Comparison of ENCODE assay signal across 17 cellular contexts in the genomic region with DNA sequence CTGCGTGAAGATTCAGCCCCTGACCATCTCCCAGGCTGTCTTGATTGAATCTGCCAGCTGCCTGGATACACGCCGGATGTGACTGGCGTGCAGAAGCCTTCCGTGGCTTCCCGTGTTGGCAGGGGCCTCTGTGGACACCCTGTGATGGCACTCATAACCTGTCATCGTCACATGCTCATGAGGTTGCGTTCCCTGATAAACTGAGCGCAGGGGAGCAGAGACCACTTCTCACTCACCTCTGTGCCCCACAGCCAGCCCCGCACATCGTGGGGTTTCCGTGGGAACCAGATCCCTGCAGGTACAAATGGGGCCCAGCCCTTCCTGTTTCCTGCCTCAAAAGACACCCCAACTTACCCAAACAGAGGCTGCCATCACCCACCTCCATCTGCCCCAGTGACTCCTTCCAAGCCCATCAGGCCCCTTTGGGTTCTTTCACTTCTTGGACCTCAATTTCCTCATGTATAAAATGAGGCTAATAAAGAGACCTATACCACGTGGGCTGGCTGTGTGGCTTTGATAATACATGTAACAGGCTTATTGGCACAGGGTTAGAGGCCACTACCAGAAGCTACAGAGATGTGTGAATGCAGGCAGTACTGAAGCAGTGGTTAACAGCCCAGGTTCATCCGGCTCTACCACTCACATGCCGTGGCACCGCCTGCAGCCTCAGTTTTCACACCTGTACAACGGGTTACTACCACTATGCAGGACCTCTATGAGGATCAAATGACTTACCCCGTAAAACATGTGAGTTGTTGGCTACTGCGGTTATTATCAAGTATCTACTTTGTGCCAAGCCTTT. TPM values are rescaled to one million over a fixed set of nuclear protein-coding genes. Genes with fewer than 3 reads are reported as not detected.
A peak's percentile ranks its signal among the peaks of the same experiment; 100 is the strongest.
DNase-seq lines count a peak whose midpoint lies in the region; ATAC-seq lines count a peak whose summit lies in the region.
"Had no signal": no experiment of that assay in that cellular context is flagged by ENCODE, and none has a peak within 500 bp of the region (broad histone marks: within the 10 kb centered on the region; RNA-seq: fewer than 3 reads in every experiment).

No MANE protein-coding gene starts in this region.

- H3K27me3 Mint-ChIP-seq in activated T-cell treated with anti-CD3 and anti-CD28 coated beads, Interleukin-2, amount 50 U/mL, for 4 hours (ENCODE audit: low read depth) = no peaks in the 10 kb centered on the region
- peaks cover 0 to 3% (median 2%) of the 10 kb centered on the region in 3 donors for H3K27me3 Mint-ChIP-seq in immature natural killer cell (ENCODE audit: low read depth in 3 of 3)

- no peak for DNase-seq in Right ventricle myocardium superior
- DNase-seq in cardiac septum (ENCODE audit: low spot score) = no peak
- DNase-seq in activated T-cell treated with anti-CD3 and anti-CD28 coated beads, Interleukin-2, amount 50 U/mL, for 4 hours = no peak
- peak in 2 of 3 donors; percentile 61 to 82 for DNase-seq in immature natural killer cell
- peak; percentile 24 for DNase-seq in stimulated activated naive CD4-positive, alpha-beta T cell treated with Interleukin-2 at 50 U/mL for 16 hours (lab: John Stamatoyannopoulos, UW)
- DNase-seq in NCI-H69 (lab: John Stamatoyannopoulos, UW) = no peak
- DNase-seq: aorta, Kasumi-1, left lung, NCI-H510A, SW 1271, transverse colon had no signal

- peaks cover 51% of the 10 kb centered on the region for H3K4me1 Mint-ChIP-seq in activated T-cell treated with anti-CD3 and anti-CD28 coated beads, Interleukin-2, amount 50 U/mL, for 4 hours (ENCODE audit: low read depth)
- peaks cover 0 to 41% of the 10 kb centered on the region in 2 donors for H3K4me1 Mint-ChIP-seq in immature natural killer cell

- no peaks in the 10 kb centered on the region for H3K9me3 Mint-ChIP-seq in activated T-cell treated with anti-CD3 and anti-CD28 coated beads, Interleukin-2, amount 50 U/mL, for 4 hours
- peaks cover 0 to 4% (median 0%) of the 10 kb centered on the region in 6 donors for H3K9me3 Mint-ChIP-seq in immature natural killer cell

- intact Hi-C loops in Right ventricle myocardium superior (cut with DNase I) (no loop called here), cardiac septum (cut with DNase I) (no loop called here)

- peak overlapping the region in 5 of 6 donors; percentile 86 to 98 (median 94) for H3K27ac Mint-ChIP-seq in immature natural killer cell

- ATAC-seq in Right ventricle myocardium superior (ENCODE audit: poor library complexity) (peak; percentile 59), HG03571 (IDR thresholded peaks at IDR 0.05; ENCODE audit: unreplicated experiment) (no peak), GM19397 (IDR thresholded peaks at IDR 0.05; ENCODE audit: unreplicated experiment) (no peak)
- peak; percentile 56 to 60 for ATAC-seq in activated T-cell treated with anti-CD3 and anti-CD28 coated beads, Interleukin-2, amount 50 U/mL, for 4 hours
- ATAC-seq: left lung had no signal

- H3K4me3 Mint-ChIP-seq in activated T-cell treated with anti-CD3 and anti-CD28 coated beads, Interleukin-2, amount 50 U/mL, for 4 hours = peak overlapping the region; percentile 54
- peak overlapping the region in 4 of 5 donors; percentile 70 to 86 (median 78) for H3K4me3 Mint-ChIP-seq in immature natural killer cell

- H3K36me3 Mint-ChIP-seq in activated T-cell treated with anti-CD3 and anti-CD28 coated beads, Interleukin-2, amount 50 U/mL, for 4 hours (ENCODE audit: insufficient read depth) = peaks cover 22% of the 10 kb centered on the region
- H3K36me3 Mint-ChIP-seq in immature natural killer cell = peaks cover 4 to 41% (median 14%) of the 10 kb centered on the region in 3 donors

RNA-seq across cellular contexts. Expression of gene HTR6, which starts 23.6 kb away (rescaled TPM):
- total RNA-seq in Right ventricle myocardium superior (not detected), cardiac septum (not detected)
- under 1 TPM; 0.11 to 0.43 (median 0.11) TPM for total RNA-seq in activated T-cell treated with anti-CD3 and anti-CD28 coated beads, Interleukin-2, amount 50 U/mL, for 4 hours
- polyA plus RNA-seq in immature natural killer cell = not detected
- total RNA-seq: left lung, skeletal muscle tissue, transverse colon had no signal
- polyA plus RNA-seq: AG04450, aorta, neural cell had no signal

RNA-seq across cellular contexts. Expression of gene NBL1, which starts 44.1 kb away (rescaled TPM):
- total RNA-seq in Right ventricle myocardium superior (38.6 TPM), cardiac septum (55.9 TPM)
- 10 to 100 TPM; 20.7 to 27.6 (median 20.7) TPM for total RNA-seq in activated T-cell treated with anti-CD3 and anti-CD28 coated beads, Interleukin-2, amount 50 U/mL, for 4 hours
- polyA plus RNA-seq in immature natural killer cell = 1 to 10 TPM in 1 of 3 donors, under 1 TPM in 1, not detected in 1; 0.44 to 2.7 TPM

Comparison
In these comparisons a context has a peak if more than half of its experiments do, and no peak if none do; other contexts are left out.
1. ATAC-seq: peak in Right ventricle myocardium superior (single experiment) and activated T-cell treated with anti-CD3 and anti-CD28 coated beads, Interleukin-2, amount 50 U/mL, for 4 hours (2 of 2); none in HG03571 (single experiment) and GM19397 (single experiment).
2. DNase-seq: peak in immature natural killer cell (2 of 3) and stimulated activated naive CD4-positive, alpha-beta T cell treated with Interleukin-2 at 50 U/mL for 16 hours (single experiment); none in Right ventricle myocardium superior (single experiment), cardiac septum (single experiment), activated T-cell treated with anti-CD3 and anti-CD28 coated beads, Interleukin-2, amount 50 U/mL, for 4 hours (single experiment) and NCI-H69 (single experiment).